In genomic region chr7:149196705-149197171, GRCh38 we compare ENCODE assay signal across 8 cellular contexts. TPM values are rescaled to one million over a fixed set of nuclear protein-coding genes. Genes with fewer than 3 reads are reported as not detected.
DNase-seq lines count a peak whose midpoint lies in the region; ATAC-seq and TF ChIP-seq lines count a peak whose summit lies in the region.

No MANE protein-coding gene starts in this region.

- no peak for TF ChIP-seq POLR2A in stomach (IDR thresholded peaks at IDR 0.05)

- H3K27me3 ChIP-seq in stomach: no peaks in the 10 kb centered on the region

- peaks cover 36 to 39% (median 37%) of the 10 kb centered on the region in 4 donors for H3K36me3 ChIP-seq in stomach

- peaks cover 17 to 30% (median 27%) of the 10 kb centered on the region in 4 donors for H3K4me1 ChIP-seq in stomach

- peak overlapping the region; percentile 88 for H3K27ac Mint-ChIP-seq in activated T-helper 2 cell treated with anti-CD3 and anti-CD28 coated beads, Interferon-gamma antibody, Interleukin-2, Interleukin-4, amounts not matched to agents 10 μg/mL and 5 μg/mL and 100 μg/mL, durations not matched to agents 14 hours and 24 hours and 36 hours

- H3K9me3 Mint-ChIP-seq in activated T-helper 2 cell treated with anti-CD3 and anti-CD28 coated beads, Interferon-gamma antibody, Interleukin-2, Interleukin-4, amounts not matched to agents 10 μg/mL and 5 μg/mL and 100 μg/mL, durations not matched to agents 14 hours and 24 hours and 36 hours: no peaks in the 10 kb centered on the region

- H3K9me3 ChIP-seq in stomach: no peaks in the 10 kb centered on the region

- DNase-seq in activated CD4-positive, CD25-positive, alpha-beta regulatory T cell (lab: John Stamatoyannopoulos, UW): no peak
- DNase-seq in HT-29 (ENCODE audit: low spot score) (peak; percentile 55), islet precursor cell (peak; percentile 65), stomach (no peak), DMS79 treated with DMSO at 0.1 percent for 48 hours (lab: John Stamatoyannopoulos, UW) (no peak)
- DNase-seq in activated T-helper 2 cell treated with anti-CD3 and anti-CD28 coated beads, Interferon-gamma antibody, Interleukin-2, Interleukin-4, amounts not matched to agents 10 μg/mL and 5 μg/mL and 100 μg/mL, durations not matched to agents 14 hours and 24 hours and 36 hours (ENCODE audit: low spot score): no peak
- no peak for DNase-seq in activated CD4-positive, CD25-positive, alpha-beta regulatory T cell treated with anti-CD3 and anti-CD28 coated beads, Interleukin-2, amount 50 U/mL, for 72 hours

- H3K4me3 Mint-ChIP-seq in activated T-helper 2 cell treated with anti-CD3 and anti-CD28 coated beads, Interferon-gamma antibody, Interleukin-2, Interleukin-4, amounts not matched to agents 10 μg/mL and 5 μg/mL and 100 μg/mL, durations not matched to agents 14 hours and 24 hours and 36 hours (ENCODE audit: low read depth): peak overlapping the region; percentile 89

- H3K27ac ChIP-seq in stomach: peak overlapping the region in 4 of 5 donors; percentile 67 to 95 (median 90)

- H3K4me3 ChIP-seq in stomach: peak overlapping the region; percentile 68 to 88 (median 80)

- H3K4me1 Mint-ChIP-seq in activated T-helper 2 cell treated with anti-CD3 and anti-CD28 coated beads, Interferon-gamma antibody, Interleukin-2, Interleukin-4, amounts not matched to agents 10 μg/mL and 5 μg/mL and 100 μg/mL, durations not matched to agents 14 hours and 24 hours and 36 hours (ENCODE audit: low read depth): peaks cover 39% of the 10 kb centered on the region

- no peaks in the 10 kb centered on the region for H3K27me3 Mint-ChIP-seq in activated T-helper 2 cell treated with anti-CD3 and anti-CD28 coated beads, Interferon-gamma antibody, Interleukin-2, Interleukin-4, amounts not matched to agents 10 μg/mL and 5 μg/mL and 100 μg/mL, durations not matched to agents 14 hours and 24 hours and 36 hours (ENCODE audit: low read depth)

- peak; percentile 4 for ATAC-seq in activated CD4-positive, CD25-positive, alpha-beta regulatory T cell treated with anti-CD3 and anti-CD28 coated beads, Interleukin-2, amount 50 U/mL, for 24 hours

- H3K36me3 Mint-ChIP-seq in activated T-helper 2 cell treated with anti-CD3 and anti-CD28 coated beads, Interferon-gamma antibody, Interleukin-2, Interleukin-4, amounts not matched to agents 10 μg/mL and 5 μg/mL and 100 μg/mL, durations not matched to agents 14 hours and 24 hours and 36 hours (ENCODE audit: low read depth): peaks cover 56% of the 10 kb centered on the region

- intact Hi-C loops in activated T-helper 2 cell treated with anti-CD3 and anti-CD28 coated beads, Interferon-gamma antibody, Interleukin-2, Interleukin-4, amounts not matched to agents 10 μg/mL and 5 μg/mL and 100 μg/mL, durations not matched to agents 14 hours and 24 hours and 36 hours (cut with micrococcal nuclease): loop anchor here (5.0 kb wide), 1 partner anchor 69 kb away; the partner anchor contains the start of gene ZNF425
- intact Hi-C loops in stomach (cut with DNase I; ENCODE audit: low total_unique reads): no loop called here

- no peak for TF ChIP-seq EP300 in stomach (IDR thresholded peaks at IDR 0.05)

- TF ChIP-seq CTCF in stomach (IDR thresholded peaks at IDR 0.05): no peak

- WGBS in stomach, 5 donors: 9 to 15% (median 12%) methylated on average over 3 to 7 of the region's 7 CpGs

RNA-seq across cellular contexts. Expression of gene ZNF282, which starts 1.4 kb away (rescaled TPM):
- total RNA-seq in HT-29 (2014; rRNA removed; shearing (Covaris generic)): 47.4 and 72.1 TPM in 2 replicates
- total RNA-seq in activated T-helper 2 cell treated with anti-CD3 and anti-CD28 coated beads, Interferon-gamma antibody, Interleukin-2, Interleukin-4, amounts not matched to agents 10 μg/mL and 5 μg/mL and 100 μg/mL, durations not matched to agents 14 hours and 24 hours and 36 hours: 116 and 118 TPM in 2 replicates
- total RNA-seq in stomach: 10 to 100 TPM; 12.6 to 86.0 (median 18.9) TPM
- 1 to 10 TPM; 8.4 to 9.9 (median 8.6) TPM for polyA plus RNA-seq in stomach

RNA-seq across cellular contexts. Expression of gene ZNF212, which starts 42.7 kb away (rescaled TPM):
- 11.9 and 20.9 TPM in 2 replicates for total RNA-seq in HT-29 (2014; rRNA removed; shearing (Covaris generic))
- total RNA-seq in activated T-helper 2 cell treated with anti-CD3 and anti-CD28 coated beads, Interferon-gamma antibody, Interleukin-2, Interleukin-4, amounts not matched to agents 10 μg/mL and 5 μg/mL and 100 μg/mL, durations not matched to agents 14 hours and 24 hours and 36 hours: 18.4 and 20.1 TPM in 2 replicates
- 10 to 100 TPM in 2 of 5 donors, 1 to 10 TPM in 3; 2.9 to 42.9 (median 7.3) TPM for total RNA-seq in stomach
- polyA plus RNA-seq in stomach: 1 to 10 TPM; 5.4 to 6.4 (median 6.4) TPM

RNA-seq across cellular contexts. Expression of gene ZNF398, which starts 49.5 kb away (rescaled TPM):
- total RNA-seq in HT-29 (2014; rRNA removed; shearing (Covaris generic)): 8.2 and 13.8 TPM in 2 replicates
- 15.9 and 16.9 TPM in 2 replicates for total RNA-seq in activated T-helper 2 cell treated with anti-CD3 and anti-CD28 coated beads, Interferon-gamma antibody, Interleukin-2, Interleukin-4, amounts not matched to agents 10 μg/mL and 5 μg/mL and 100 μg/mL, durations not matched to agents 14 hours and 24 hours and 36 hours
- 10 to 100 TPM; 11.7 to 55.4 (median 13.9) TPM for total RNA-seq in stomach
- polyA plus RNA-seq in stomach: 1 to 10 TPM; 2.1 to 3.7 (median 2.5) TPM

Comparison
In these comparisons a context has a peak if more than half of its experiments do, and no peak if none do; other contexts are left out.
1. DNase-seq: peak in HT-29 (single experiment) and islet precursor cell (single experiment); none in activated CD4-positive, CD25-positive, alpha-beta regulatory T cell (0 of 4), activated T-helper 2 cell treated with anti-CD3 and anti-CD28 coated beads, Interferon-gamma antibody, Interleukin-2, Interleukin-4, amounts not matched to agents 10 μg/mL and 5 μg/mL and 100 μg/mL, durations not matched to agents 14 hours and 24 hours and 36 hours (single experiment), stomach (single experiment), DMS79 treated with DMSO at 0.1 percent for 48 hours (single experiment) and activated CD4-positive, CD25-positive, alpha-beta regulatory T cell treated with anti-CD3 and anti-CD28 coated beads, Interleukin-2, amount 50 U/mL, for 72 hours (single experiment).